ENCODE assay signal across 9 cellular contexts in the genomic region with DNA sequence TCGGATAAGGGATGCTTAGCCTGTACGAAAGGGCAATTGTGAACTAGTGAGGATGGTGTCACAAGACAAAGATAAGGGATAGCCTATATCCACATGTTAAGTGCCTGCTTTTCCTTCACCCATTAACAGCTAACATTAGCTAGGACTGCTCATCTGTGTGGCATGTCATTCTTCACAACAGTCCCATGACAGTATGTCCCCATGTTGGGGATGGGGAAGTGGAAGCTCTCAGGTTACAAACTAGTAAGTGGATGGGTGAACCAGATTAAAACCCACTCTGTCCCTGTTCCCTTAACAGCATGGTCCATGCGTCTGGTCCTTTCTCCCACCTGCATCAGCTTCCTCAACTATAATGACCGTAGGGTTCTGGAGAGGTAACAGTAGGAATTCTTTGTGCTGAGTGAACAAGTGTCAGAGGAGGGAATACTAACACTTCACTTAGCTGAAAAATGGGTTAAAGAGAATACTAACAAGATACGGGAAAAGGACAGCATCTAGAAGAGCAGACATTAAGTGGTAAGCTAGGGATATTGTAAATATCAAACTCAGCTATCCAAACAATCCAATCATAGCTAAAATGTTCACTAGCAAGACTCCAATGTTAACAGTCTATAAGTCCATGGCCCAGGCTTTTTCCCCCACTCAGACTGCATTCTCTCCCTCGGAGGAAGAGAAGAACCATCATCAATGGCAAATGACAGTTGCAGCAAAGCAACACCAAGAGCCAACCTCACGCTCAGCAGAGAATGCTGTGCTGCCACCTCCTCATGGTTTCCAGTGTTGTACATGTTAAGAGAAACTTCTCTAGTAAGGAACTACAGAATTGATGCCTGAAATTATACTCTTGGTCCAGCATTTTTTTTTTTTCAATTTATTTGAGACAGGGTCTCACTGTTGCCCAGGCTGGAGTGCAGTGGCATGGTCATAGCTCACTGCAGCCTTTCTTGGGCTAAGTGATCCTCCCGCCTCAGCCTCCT. TPM values are rescaled to one million over a fixed set of nuclear protein-coding genes. Genes with fewer than 3 reads are reported as not detected.
DNase-seq lines count a peak whose midpoint lies in the region; ATAC-seq and TF ChIP-seq lines count a peak whose summit lies in the region.
"Had no signal": no experiment of that assay in that cellular context is flagged by ENCODE, and none has a peak within 500 bp of the region (broad histone marks: within the 10 kb centered on the region; RNA-seq: fewer than 3 reads in every experiment).

No MANE protein-coding gene starts in this region.

- WGBS in lung, 2 donors = 81 to 87% methylated on average over 8 of the region's 8 CpGs
- 77 to 79% methylated on average over 6 to 8 of the region's 8 CpGs for WGBS in transverse colon (ENCODE audit: low coverage in 1 of 2), 2 donors

- no peak overlapping the region for H3K27ac ChIP-seq in CD8-positive, alpha-beta T cell (ENCODE audit: low read depth, low read length)
- H3K27ac ChIP-seq in SK-N-MC = peak overlapping the region; percentile 65
- peak overlapping the region; percentile 15 to 37 for H3K27ac ChIP-seq in lung (ENCODE audit: low read depth in 1 of 2, low read length in 1 of 2)
- no peak overlapping the region for H3K27ac ChIP-seq in transverse colon

- peak overlapping the region; percentile 67 for H3K27ac Mint-ChIP-seq in CD8-positive, alpha-beta T cell

- POLR2A ChIA-PET in CD8-positive, alpha-beta T cell (lab: Charles Lee) = interaction anchor here (0.7 to 1.2 kb wide), 3 partner anchors 10 to 994 kb away, joined by 3 to 5 read pairs (median 3); no protein-coding TSS in a partner anchor

- intact Hi-C loops in CD8-positive, alpha-beta T cell (cut with DNase I, micrococcal nuclease) = loop anchor here (10.0 kb wide), 2 partner anchors 1183 to 1403 kb away; a partner anchor contains a TSS
- intact Hi-C loops in transverse colon (cut with DNase I; ENCODE audit: low total_unique reads) = no loop called here

- no peak for DNase-seq in CD8-positive, alpha-beta T cell
- no peak for DNase-seq in SK-N-MC (ENCODE audit: low read depth, low spot score)
- no peak for DNase-seq in lung (ENCODE audit: low spot score)
- DNase-seq in activated gamma-delta T cell (lab: John Stamatoyannopoulos, UW) = no peak
- no peak for DNase-seq in transverse colon
- DNase-seq: NCI-H146; stimulated activated naive CD8-positive, alpha-beta T cell treated with anti-CD3 and anti-CD28 coated beads, Interleukin-15, Interleukin-2, amounts not matched to agents 100 U/mL and 50 U/mL, for 24 hours had no signal

- in situ Hi-C loops in transverse colon (cut with MboI; ENCODE audit: low pct_ligation_motif_present in 1 of 4, low pct_unique_long_range_greater_than_20kb in 1 of 4, low sequenced_read_pairs in 3 of 4) = no loop called here

- H3K4me1 ChIP-seq in CD8-positive, alpha-beta T cell (ENCODE audit: insufficient read depth, low read length) = peaks cover 29% of the 10 kb centered on the region
- H3K4me1 ChIP-seq in lung (ENCODE audit: control insufficient read depth in 2 of 2, insufficient read depth in 2 of 2, low read length in 2 of 2) = peaks cover 11 to 14% of the 10 kb centered on the region in 2 donors
- peaks cover 14 to 42% (median 30%) of the 10 kb centered on the region in 4 donors for H3K4me1 ChIP-seq in transverse colon

- no peaks in the 10 kb centered on the region for H3K9me3 Mint-ChIP-seq in CD8-positive, alpha-beta T cell

- peak; percentile 13 for TF ChIP-seq POLR2A in GM19193 (IDR thresholded peaks at IDR 0.05; ENCODE audit: extremely low read depth, insufficient read depth, insufficient read length)
- no peak for TF ChIP-seq POLR2A in transverse colon (IDR thresholded peaks at IDR 0.05)

- H3K4me1 Mint-ChIP-seq in CD8-positive, alpha-beta T cell (ENCODE audit: low read depth) = peaks cover 49% of the 10 kb centered on the region

- no peaks in the 10 kb centered on the region for H3K27me3 ChIP-seq in CD8-positive, alpha-beta T cell (ENCODE audit: insufficient read depth, low read length)
- no peaks in the 10 kb centered on the region for H3K27me3 ChIP-seq in lung (ENCODE audit: control insufficient read depth, insufficient read depth)
- no peaks in the 10 kb centered on the region for H3K27me3 ChIP-seq in transverse colon

- no peaks in the 10 kb centered on the region for H3K9me3 ChIP-seq in CD8-positive, alpha-beta T cell (ENCODE audit: low read length)
- no peaks in the 10 kb centered on the region for H3K9me3 ChIP-seq in SK-N-MC (ENCODE audit: low read depth, low read length)
- H3K9me3 ChIP-seq in lung (ENCODE audit: control insufficient read depth in 2 of 2, insufficient read depth in 1 of 2, low read length in 1 of 2) = no peaks in the 10 kb centered on the region
- H3K9me3 ChIP-seq in transverse colon = no peaks in the 10 kb centered on the region

- peaks cover 8% of the 10 kb centered on the region for H3K36me3 ChIP-seq in CD8-positive, alpha-beta T cell (ENCODE audit: insufficient read depth, low read length)
- H3K36me3 ChIP-seq in SK-N-MC (ENCODE audit: insufficient read depth, low read length) (peaks cover 46% of the 10 kb centered on the region), lung (ENCODE audit: control insufficient read depth in 2 of 2, insufficient read depth in 2 of 2, low read length in 2 of 2) (peaks cover 7 to 15% of the 10 kb centered on the region in 2 donors), transverse colon (peaks cover 0 to 8% (median 0%) of the 10 kb centered on the region in 4 donors)

- no peak for TF ChIP-seq CTCF in CD8-positive, alpha-beta T cell (IDR thresholded peaks at IDR 0.05)
- TF ChIP-seq CTCF in lung (IDR thresholded peaks at IDR 0.05; ENCODE audit: control extremely low read depth, extremely low read depth) = no peak
- TF ChIP-seq CTCF in transverse colon (IDR thresholded peaks at IDR 0.05) = no peak

- TF ChIP-seq EP300 in transverse colon (IDR thresholded peaks at IDR 0.05; ENCODE audit: low read depth) = no peak

- ATAC-seq in CD8-positive, alpha-beta T cell = no peak
- no peak for ATAC-seq in lung (ENCODE audit: insufficient read depth, low FRiP score)
- no peak for ATAC-seq in HG03097 (IDR thresholded peaks at IDR 0.05; ENCODE audit: low FRiP score, unreplicated experiment)
- ATAC-seq: stimulated activated naive CD8-positive, alpha-beta T cell treated with anti-CD3 and anti-CD28 coated beads, Interleukin-15, Interleukin-2, amounts not matched to agents 100 U/mL and 50 U/mL, for 24 hours had no signal

- H3K4me3 ChIP-seq in CD8-positive, alpha-beta T cell (ENCODE audit: low read depth, low read length) = no peak overlapping the region
- H3K4me3 ChIP-seq in SK-N-MC (no peak overlapping the region), lung (no peak overlapping the region), transverse colon (no peak overlapping the region)

- no peak overlapping the region for H3K4me3 Mint-ChIP-seq in CD8-positive, alpha-beta T cell

- H3K27me3 Mint-ChIP-seq in CD8-positive, alpha-beta T cell (ENCODE audit: low read depth) = no peaks in the 10 kb centered on the region

- CTCF ChIA-PET in CD8-positive, alpha-beta T cell (lab: Charles Lee) = no interaction called here

- no peak overlapping the region for H3K9ac ChIP-seq in SK-N-MC (ENCODE audit: insufficient read length)

- H3K36me3 Mint-ChIP-seq in CD8-positive, alpha-beta T cell = peaks cover 49% of the 10 kb centered on the region

RNA-seq across cellular contexts. Expression of a gene that starts 5.0 kb away (rescaled TPM):
- 1,000 to 10,000 TPM; 2,675 to 2,824 TPM for total RNA-seq in CD8-positive, alpha-beta T cell
- 1,000 to 10,000 TPM in 1 of 2 donors, 100 to 1,000 TPM in 1; 201 to 1,944 TPM for total RNA-seq in lung
- polyA plus RNA-seq in lung = 1,000 to 10,000 TPM; 1,145 to 2,405 TPM
- total RNA-seq in transverse colon = 100 to 1,000 TPM; 279 to 742 (median 450) TPM

RNA-seq across cellular contexts. Expression of a gene that starts 43.4 kb away (rescaled TPM):
- under 1 TPM; 0.81 to 0.95 TPM for total RNA-seq in CD8-positive, alpha-beta T cell
- total RNA-seq in lung = 10 to 100 TPM in 1 of 2 donors, 1 to 10 TPM in 1; 2.2 to 15.4 TPM
- polyA plus RNA-seq in lung = 1 to 10 TPM; 1.4 TPM
- total RNA-seq in transverse colon = 10 to 100 TPM in 1 of 4 donors, 1 to 10 TPM in 3; 1.9 to 11.5 (median 5.2) TPM

Comparison
In these comparisons a context has a peak if more than half of its experiments do, and no peak if none do; other contexts are left out.
1. H3K27ac ChIP-seq: peak in SK-N-MC (single experiment) and lung (2 of 2); none in CD8-positive, alpha-beta T cell (single experiment) and transverse colon (0 of 4).